In genomic region chr10:11869211-11869610, GRCh38 we compare ENCODE assay signal across 1 cellular context.
TF ChIP-seq lines count a peak whose summit lies in the region.

No MANE protein-coding gene starts in this region.

TF ChIP-seq in H1, 55 proteins besides CTCF, POLR2A, EP300 and RAD21:
- no peak for TF ChIP-seq CEBPB (IDR thresholded peaks at IDR 0.05; ENCODE audit: low read depth, low read length)
- no peak for TF ChIP-seq GTF2F1 (IDR thresholded peaks at IDR 0.05; ENCODE audit: borderline replicate concordance, low read depth, low read length)
- no peak for TF ChIP-seq CHD2 (IDR thresholded peaks at IDR 0.05; ENCODE audit: low read length)
- no peak for TF ChIP-seq ATF2 (IDR thresholded peaks at IDR 0.05; ENCODE audit: low read length)
- no peak for TF ChIP-seq CHD1 (IDR thresholded peaks at IDR 0.05; ENCODE audit: low read depth, low read length)
- no peak for TF ChIP-seq RNF2 (IDR thresholded peaks at IDR 0.05; ENCODE audit: borderline replicate concordance, low read depth, low read length, missing control alignments, poor library complexity, severe bottlenecking)
- TF ChIP-seq EGR1 (IDR thresholded peaks at IDR 0.05; ENCODE audit: borderline replicate concordance, low read depth, low read length) = no peak
- no peak for TF ChIP-seq CREB1 (IDR thresholded peaks at IDR 0.05)
- no peak for TF ChIP-seq JUND (IDR thresholded peaks at IDR 0.05; ENCODE audit: low read length)
- TF ChIP-seq KDM4A (IDR thresholded peaks at IDR 0.05; ENCODE audit: low read depth, low read length, severe bottlenecking) = no peak
- TF ChIP-seq, protein P1, sequence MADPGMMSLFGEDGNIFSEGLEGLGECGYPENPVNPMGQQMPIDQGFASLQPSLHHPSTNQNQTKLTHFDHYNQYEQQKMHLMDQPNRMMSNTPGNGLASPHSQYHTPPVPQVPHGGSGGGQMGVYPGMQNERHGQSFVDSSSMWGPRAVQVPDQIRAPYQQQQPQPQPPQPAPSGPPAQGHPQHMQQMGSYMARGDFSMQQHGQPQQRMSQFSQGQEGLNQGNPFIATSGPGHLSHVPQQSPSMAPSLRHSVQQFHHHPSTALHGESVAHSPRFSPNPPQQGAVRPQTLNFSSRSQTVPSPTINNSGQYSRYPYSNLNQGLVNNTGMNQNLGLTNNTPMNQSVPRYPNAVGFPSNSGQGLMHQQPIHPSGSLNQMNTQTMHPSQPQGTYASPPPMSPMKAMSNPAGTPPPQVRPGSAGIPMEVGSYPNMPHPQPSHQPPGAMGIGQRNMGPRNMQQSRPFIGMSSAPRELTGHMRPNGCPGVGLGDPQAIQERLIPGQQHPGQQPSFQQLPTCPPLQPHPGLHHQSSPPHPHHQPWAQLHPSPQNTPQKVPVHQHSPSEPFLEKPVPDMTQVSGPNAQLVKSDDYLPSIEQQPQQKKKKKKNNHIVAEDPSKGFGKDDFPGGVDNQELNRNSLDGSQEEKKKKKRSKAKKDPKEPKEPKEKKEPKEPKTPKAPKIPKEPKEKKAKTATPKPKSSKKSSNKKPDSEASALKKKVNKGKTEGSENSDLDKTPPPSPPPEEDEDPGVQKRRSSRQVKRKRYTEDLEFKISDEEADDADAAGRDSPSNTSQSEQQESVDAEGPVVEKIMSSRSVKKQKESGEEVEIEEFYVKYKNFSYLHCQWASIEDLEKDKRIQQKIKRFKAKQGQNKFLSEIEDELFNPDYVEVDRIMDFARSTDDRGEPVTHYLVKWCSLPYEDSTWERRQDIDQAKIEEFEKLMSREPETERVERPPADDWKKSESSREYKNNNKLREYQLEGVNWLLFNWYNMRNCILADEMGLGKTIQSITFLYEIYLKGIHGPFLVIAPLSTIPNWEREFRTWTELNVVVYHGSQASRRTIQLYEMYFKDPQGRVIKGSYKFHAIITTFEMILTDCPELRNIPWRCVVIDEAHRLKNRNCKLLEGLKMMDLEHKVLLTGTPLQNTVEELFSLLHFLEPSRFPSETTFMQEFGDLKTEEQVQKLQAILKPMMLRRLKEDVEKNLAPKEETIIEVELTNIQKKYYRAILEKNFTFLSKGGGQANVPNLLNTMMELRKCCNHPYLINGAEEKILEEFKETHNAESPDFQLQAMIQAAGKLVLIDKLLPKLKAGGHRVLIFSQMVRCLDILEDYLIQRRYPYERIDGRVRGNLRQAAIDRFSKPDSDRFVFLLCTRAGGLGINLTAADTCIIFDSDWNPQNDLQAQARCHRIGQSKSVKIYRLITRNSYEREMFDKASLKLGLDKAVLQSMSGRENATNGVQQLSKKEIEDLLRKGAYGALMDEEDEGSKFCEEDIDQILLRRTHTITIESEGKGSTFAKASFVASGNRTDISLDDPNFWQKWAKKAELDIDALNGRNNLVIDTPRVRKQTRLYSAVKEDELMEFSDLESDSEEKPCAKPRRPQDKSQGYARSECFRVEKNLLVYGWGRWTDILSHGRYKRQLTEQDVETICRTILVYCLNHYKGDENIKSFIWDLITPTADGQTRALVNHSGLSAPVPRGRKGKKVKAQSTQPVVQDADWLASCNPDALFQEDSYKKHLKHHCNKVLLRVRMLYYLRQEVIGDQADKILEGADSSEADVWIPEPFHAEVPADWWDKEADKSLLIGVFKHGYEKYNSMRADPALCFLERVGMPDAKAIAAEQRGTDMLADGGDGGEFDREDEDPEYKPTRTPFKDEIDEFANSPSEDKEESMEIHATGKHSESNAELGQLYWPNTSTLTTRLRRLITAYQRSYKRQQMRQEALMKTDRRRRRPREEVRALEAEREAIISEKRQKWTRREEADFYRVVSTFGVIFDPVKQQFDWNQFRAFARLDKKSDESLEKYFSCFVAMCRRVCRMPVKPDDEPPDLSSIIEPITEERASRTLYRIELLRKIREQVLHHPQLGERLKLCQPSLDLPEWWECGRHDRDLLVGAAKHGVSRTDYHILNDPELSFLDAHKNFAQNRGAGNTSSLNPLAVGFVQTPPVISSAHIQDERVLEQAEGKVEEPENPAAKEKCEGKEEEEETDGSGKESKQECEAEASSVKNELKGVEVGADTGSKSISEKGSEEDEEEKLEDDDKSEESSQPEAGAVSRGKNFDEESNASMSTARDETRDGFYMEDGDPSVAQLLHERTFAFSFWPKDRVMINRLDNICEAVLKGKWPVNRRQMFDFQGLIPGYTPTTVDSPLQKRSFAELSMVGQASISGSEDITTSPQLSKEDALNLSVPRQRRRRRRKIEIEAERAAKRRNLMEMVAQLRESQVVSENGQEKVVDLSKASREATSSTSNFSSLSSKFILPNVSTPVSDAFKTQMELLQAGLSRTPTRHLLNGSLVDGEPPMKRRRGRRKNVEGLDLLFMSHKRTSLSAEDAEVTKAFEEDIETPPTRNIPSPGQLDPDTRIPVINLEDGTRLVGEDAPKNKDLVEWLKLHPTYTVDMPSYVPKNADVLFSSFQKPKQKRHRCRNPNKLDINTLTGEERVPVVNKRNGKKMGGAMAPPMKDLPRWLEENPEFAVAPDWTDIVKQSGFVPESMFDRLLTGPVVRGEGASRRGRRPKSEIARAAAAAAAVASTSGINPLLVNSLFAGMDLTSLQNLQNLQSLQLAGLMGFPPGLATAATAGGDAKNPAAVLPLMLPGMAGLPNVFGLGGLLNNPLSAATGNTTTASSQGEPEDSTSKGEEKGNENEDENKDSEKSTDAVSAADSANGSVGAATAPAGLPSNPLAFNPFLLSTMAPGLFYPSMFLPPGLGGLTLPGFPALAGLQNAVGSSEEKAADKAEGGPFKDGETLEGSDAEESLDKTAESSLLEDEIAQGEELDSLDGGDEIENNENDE (IDR thresholded peaks at IDR 0.05; ENCODE audit: insufficient replicate concordance, low read length) = no peak
- TF ChIP-seq TCF12 (IDR thresholded peaks at IDR 0.05; ENCODE audit: low read depth, low read length) = no peak
